8 cellular contexts compared by ENCODE assay signal in genomic region chr19:57406516-57407123, GRCh38. TPM values are rescaled to one million over a fixed set of nuclear protein-coding genes. Genes with fewer than 3 reads are reported as not detected.
DNase-seq lines count a peak whose midpoint lies in the region; ATAC-seq and TF ChIP-seq lines count a peak whose summit lies in the region.

No MANE protein-coding gene starts in this region.

- DNase-seq in MG63 (peak; percentile 45), T follicular helper cell (ENCODE audit: low read depth) (peak; percentile 60), heart left ventricle (peak; percentile 46 to 75 (median 65)), smooth muscle cell (lab: John Stamatoyannopoulos, UW; ENCODE audit: unreplicated experiment) (peak; percentile 3), foreskin melanocyte (no peak)
- peak; percentile 63 to 68 for DNase-seq in activated naive CD4-positive, alpha-beta T cell treated with anti-CD3 and anti-CD28 coated beads, Interleukin-2, amount 50 U/mL, for 72 hours (ENCODE audit: low spot score in 2 of 2)

- H3K27ac ChIP-seq in DOHH2 (ENCODE audit: low read depth, low read length) (no peak overlapping the region), heart left ventricle (no peak overlapping the region), smooth muscle cell (ENCODE audit: low read depth) (no peak overlapping the region)

- peak; percentile 69 for TF ChIP-seq CTCF in DOHH2 (IDR thresholded peaks at IDR 0.05; ENCODE audit: low read depth, low read length, poor library complexity, severe bottlenecking)
- TF ChIP-seq CTCF in heart left ventricle (IDR thresholded peaks at IDR 0.05): peak; percentile 50 to 77 (median 65)
- TF ChIP-seq CTCF in smooth muscle cell (IDR thresholded peaks at IDR 0.05; ENCODE audit: borderline replicate concordance, insufficient read depth, poor library complexity, severe bottlenecking): peak; percentile 70

- H3K79me2 ChIP-seq in DOHH2 (ENCODE audit: control insufficient read depth, low read length) (peaks cover 4% of the 10 kb centered on the region), smooth muscle cell (ENCODE audit: low read depth) (peaks cover 5% of the 10 kb centered on the region)

- intact Hi-C loops in heart left ventricle (cut with DNase I): loop anchor here in 1 of 10 donors (10.0 kb wide), 1 partner anchor 302 kb away; no protein-coding TSS in a partner anchor

- 10 to 14% (median 12%) methylated on average over 6 to 8 of the region's 8 CpGs for WGBS in heart left ventricle, 4 donors
- WGBS in smooth muscle cell (ENCODE audit: low lambda C conversion rate): 19% methylated on average over 8 of the region's 8 CpGs

- TF ChIP-seq POLR2A in heart left ventricle (IDR thresholded peaks at IDR 0.05): no peak

- H4K20me1 ChIP-seq in DOHH2 (ENCODE audit: control insufficient read depth, insufficient read depth, low read depth, low read length) (no peaks in the 10 kb centered on the region), smooth muscle cell (ENCODE audit: low read depth) (no peaks in the 10 kb centered on the region)

- H3K4me1 ChIP-seq in DOHH2 (ENCODE audit: control insufficient read depth, low read length) (peaks cover 6% of the 10 kb centered on the region), heart left ventricle (peaks cover 0 to 16% (median 5%) of the 10 kb centered on the region in 12 donors), smooth muscle cell (ENCODE audit: low read depth) (no peaks in the 10 kb centered on the region)

- H3K9me3 ChIP-seq in DOHH2 (ENCODE audit: control insufficient read depth, insufficient read depth, low read length) (peaks cover 39% of the 10 kb centered on the region), MG63 (no peaks in the 10 kb centered on the region), heart left ventricle (peaks cover 0 to 17% (median 1%) of the 10 kb centered on the region in 12 donors), smooth muscle cell (replicated peaks; ENCODE audit: low read depth) (no peaks in the 10 kb centered on the region)

- no peak overlapping the region for H2AFZ ChIP-seq in smooth muscle cell (ENCODE audit: low read depth)

- H3K4me2 ChIP-seq in DOHH2 (ENCODE audit: low read length) (no peak overlapping the region), smooth muscle cell (no peak overlapping the region)

- H3K27me3 ChIP-seq in DOHH2 (ENCODE audit: control insufficient read depth, low read length) (no peaks in the 10 kb centered on the region), MG63 (no peaks in the 10 kb centered on the region), heart left ventricle (no peaks in the 10 kb centered on the region), smooth muscle cell (ENCODE audit: low read depth) (no peaks in the 10 kb centered on the region)

- peak; percentile 44 to 55 for ATAC-seq in activated naive CD4-positive, alpha-beta T cell treated with anti-CD3 and anti-CD28 coated beads, Interleukin-2, amount 50 U/mL, for 72 hours
- ATAC-seq in heart left ventricle (peak in 3 of 4 donors; percentile 55 to 60 (median 57)), HG02759 (IDR thresholded peaks at IDR 0.05; ENCODE audit: unreplicated experiment) (no peak)

- no peaks in the 10 kb centered on the region for H3F3A ChIP-seq in DOHH2 (ENCODE audit: control insufficient read depth, insufficient read depth)
- no peaks in the 10 kb centered on the region for H3F3A ChIP-seq in smooth muscle cell (ENCODE audit: low read depth)

- H3K27ac Mint-ChIP-seq in activated naive CD4-positive, alpha-beta T cell treated with anti-CD3 and anti-CD28 coated beads, Interleukin-2, amount 50 U/mL, for 72 hours: no peak overlapping the region

- H3K9me3 Mint-ChIP-seq in activated naive CD4-positive, alpha-beta T cell treated with anti-CD3 and anti-CD28 coated beads, Interleukin-2, amount 50 U/mL, for 72 hours: peaks cover 0 to 8% of the 10 kb centered on the region in 2 donors

- H3K9ac ChIP-seq in smooth muscle cell (ENCODE audit: low read depth): no peak overlapping the region

- H3K9me2 ChIP-seq in DOHH2 (replicated peaks; ENCODE audit: control insufficient read depth, low read length): no peaks in the 10 kb centered on the region

- H3K36me3 Mint-ChIP-seq in activated naive CD4-positive, alpha-beta T cell treated with anti-CD3 and anti-CD28 coated beads, Interleukin-2, amount 50 U/mL, for 72 hours: peaks cover 16 to 21% of the 10 kb centered on the region in 2 donors

- H3K4me3 ChIP-seq in DOHH2 (ENCODE audit: low read length): no peak overlapping the region
- no peak overlapping the region for H3K4me3 ChIP-seq in MG63
- H3K4me3 ChIP-seq in heart left ventricle: no peak overlapping the region
- no peak overlapping the region for H3K4me3 ChIP-seq in smooth muscle cell

- no peaks in the 10 kb centered on the region for H3K36me3 ChIP-seq in DOHH2 (ENCODE audit: control insufficient read depth, low read length)
- H3K36me3 ChIP-seq in MG63: peaks cover 7% of the 10 kb centered on the region
- H3K36me3 ChIP-seq in heart left ventricle: peaks cover 0 to 7% (median 0%) of the 10 kb centered on the region in 9 donors
- no peaks in the 10 kb centered on the region for H3K36me3 ChIP-seq in smooth muscle cell (ENCODE audit: low read depth)

RNA-seq across cellular contexts. Expression of gene ZNF17, which starts 4.3 kb away (rescaled TPM):
- 7.9 and 15.9 TPM in 2 replicates for total RNA-seq in MG63 (2014; rRNA removed; shearing (Covaris generic); ENCODE audit: low replicate concordance)
- 1 to 10 TPM; 8.0 to 9.1 TPM for total RNA-seq in activated naive CD4-positive, alpha-beta T cell treated with anti-CD3 and anti-CD28 coated beads, Interleukin-2, amount 50 U/mL, for 72 hours
- total RNA-seq in heart left ventricle: 10 to 100 TPM in 2 of 9 donors, 1 to 10 TPM in 7; 3.9 to 13.5 (median 9.0) TPM
- 1 to 10 TPM; 3.2 to 8.5 TPM for polyA plus RNA-seq in heart left ventricle
- total RNA-seq in smooth muscle cell: 4.3 and 7.0 TPM in 2 replicates
- 0.95 and 3.1 TPM in 2 replicates for polyA plus RNA-seq in smooth muscle cell

RNA-seq across cellular contexts. Expression of gene ZNF548, which starts 17.0 kb away (rescaled TPM):
- 7.7 and 17.8 TPM in 2 replicates for total RNA-seq in MG63 (2014; rRNA removed; shearing (Covaris generic); ENCODE audit: low replicate concordance)
- total RNA-seq in activated naive CD4-positive, alpha-beta T cell treated with anti-CD3 and anti-CD28 coated beads, Interleukin-2, amount 50 U/mL, for 72 hours: 10 to 100 TPM; 22.8 to 31.5 TPM
- 10 to 100 TPM; 11.6 to 20.3 (median 15.3) TPM for total RNA-seq in heart left ventricle
- polyA plus RNA-seq in heart left ventricle: 10 to 100 TPM in 1 of 2 donors, 1 to 10 TPM in 1; 5.1 to 12.0 TPM
- total RNA-seq in smooth muscle cell: 26.9 and 27.3 TPM in 2 replicates
- 12.3 and 13.1 TPM in 2 replicates for polyA plus RNA-seq in smooth muscle cell

RNA-seq across cellular contexts. Expression of gene ZNF749, which starts 28.5 kb away (rescaled TPM):
- 15.6 and 15.9 TPM in 2 replicates for total RNA-seq in MG63 (2014; rRNA removed; shearing (Covaris generic); ENCODE audit: low replicate concordance)
- total RNA-seq in activated naive CD4-positive, alpha-beta T cell treated with anti-CD3 and anti-CD28 coated beads, Interleukin-2, amount 50 U/mL, for 72 hours: 10 to 100 TPM; 11.8 to 15.9 TPM
- total RNA-seq in heart left ventricle (1 to 10 TPM; 2.0 to 8.2 (median 3.7) TPM), smooth muscle cell (4.0 and 9.4 TPM in 2 replicates)
- polyA plus RNA-seq in heart left ventricle (10 to 100 TPM in 1 of 2 donors, 1 to 10 TPM in 1; 1.2 to 17.4 TPM), smooth muscle cell (1.6 and 3.1 TPM in 2 replicates)

RNA-seq across cellular contexts. Expression of gene TRAPPC2B, which starts 43.3 kb away (rescaled TPM):
- total RNA-seq in MG63 (2014; rRNA removed; shearing (Covaris generic); ENCODE audit: low replicate concordance): 13.6 and 42.5 TPM in 2 replicates
- 1 to 10 TPM; 3.8 to 5.9 TPM for total RNA-seq in activated naive CD4-positive, alpha-beta T cell treated with anti-CD3 and anti-CD28 coated beads, Interleukin-2, amount 50 U/mL, for 72 hours
- total RNA-seq in heart left ventricle (10 to 100 TPM in 5 of 9 donors, 1 to 10 TPM in 4; 7.4 to 35.0 (median 12.3) TPM), smooth muscle cell (25.4 and 34.4 TPM in 2 replicates)
- polyA plus RNA-seq in heart left ventricle (10 to 100 TPM; 34.4 to 35.6 TPM), smooth muscle cell (36.3 and 42.6 TPM in 2 replicates)

RNA-seq across cellular contexts. Expression of gene ZNF547, which starts 43.3 kb away (rescaled TPM):
- 6.5 and 10.6 TPM in 2 replicates for total RNA-seq in MG63 (2014; rRNA removed; shearing (Covaris generic); ENCODE audit: low replicate concordance)
- total RNA-seq in activated naive CD4-positive, alpha-beta T cell treated with anti-CD3 and anti-CD28 coated beads, Interleukin-2, amount 50 U/mL, for 72 hours: 1 to 10 TPM in 1 of 2 donors, under 1 TPM in 1; 0.61 to 2.7 TPM
- 1 to 10 TPM; 1.9 to 3.7 (median 2.6) TPM for total RNA-seq in heart left ventricle
- polyA plus RNA-seq in heart left ventricle: 1 to 10 TPM; 1.7 to 2.0 TPM
- 4.0 and 4.9 TPM in 2 replicates for total RNA-seq in smooth muscle cell
- 0.71 and 2.5 TPM in 2 replicates for polyA plus RNA-seq in smooth muscle cell
